ENCODE assay signal across 22 cellular contexts in genomic region chr14:77197988-77198387, GRCh38. TPM values are rescaled to one million over a fixed set of nuclear protein-coding genes. Genes with fewer than 3 reads are reported as not detected.
"Had no signal": no experiment of that assay in that cellular context is flagged by ENCODE, and none has a peak within 500 bp of the region (broad histone marks: within the 10 kb centered on the region; RNA-seq: fewer than 3 reads in every experiment).

No MANE protein-coding gene starts in this region.

- H3K4me2 ChIP-seq: SK-N-SH had no signal

- DNase-seq: KBM-7, MV-4-11, NCI-H1048, NCI-H1105, NCI-H1417, NCI-H1436 treated with DMSO at 0.1 percent for 48 hours, NCI-H1694, NCI-H1930, NCI-H2081, NCI-H2107, NCI-H2227 treated with DMSO at 0.1 percent for 48 hours, NCI-H446, NCI-H510A, NCI-H524 treated with DMSO at 0.1 percent for 48 hours, NCI-H69, NCI-H774, RPMI8226, SHP77, SK-N-SH had no signal

- H3K9me3 ChIP-seq: SK-N-SH had no signal

- FAIRE-seq: HTR-8/SVneo, RCC 7860 had no signal

- H3K9ac ChIP-seq: SK-N-SH had no signal

RNA-seq across cellular contexts. Expression of gene ZDHHC22, which starts 56.4 kb away (rescaled TPM):
- total RNA-seq: MCF 10A had no signal
- polyA plus RNA-seq: SK-N-SH had no signal
